ENCODE assay signal across 28 cellular contexts in genomic region chr6:168496139-168496840, GRCh38. TPM values are rescaled to one million over a fixed set of nuclear protein-coding genes. Genes with fewer than 3 reads are reported as not detected.
"Had no signal": no experiment of that assay in that cellular context is flagged by ENCODE, and none has a peak within 500 bp of the region (broad histone marks: within the 10 kb centered on the region; RNA-seq: fewer than 3 reads in every experiment).

No MANE protein-coding gene starts in this region.

- H3K4me2 ChIP-seq: neural progenitor cell had no signal

- H3K4me3 Mint-ChIP-seq: activated CD4-positive, alpha-beta T cell treated with anti-CD3 and anti-CD28 coated beads for 36 hours; activated CD8-positive, alpha-beta memory T cell treated with anti-CD3 and anti-CD28 coated beads, Interleukin-2, amount 10 ng/mL, durations not matched to agents 7 days and 5 days; activated CD8-positive, alpha-beta T cell treated with anti-CD3 and anti-CD28 coated beads, Interleukin-2, amount 10 ng/mL, durations not matched to agents 7 days and 5 days; activated naive CD8-positive, alpha-beta T cell; activated T-cell treated with anti-CD3 and anti-CD28 coated beads, Interleukin-2, amount 50 U/mL, for 72 hours; effector memory CD8-positive, alpha-beta T cell; immature natural killer cell; naive thymus-derived CD8-positive, alpha-beta T cell; neural progenitor cell; T-cell had no signal

- H2AFZ ChIP-seq: neural progenitor cell had no signal

- DNase-seq: activated CD4-positive, alpha-beta T cell treated with anti-CD3 and anti-CD28 coated beads for 36 hours; activated CD4-positive, CD25-positive, alpha-beta regulatory T cell; activated CD8-positive, alpha-beta memory T cell treated with anti-CD3 and anti-CD28 coated beads, Interleukin-2, amount 10 ng/mL, durations not matched to agents 7 days and 5 days; activated CD8-positive, alpha-beta T cell treated with anti-CD3 and anti-CD28 coated beads, Interleukin-2, amount 10 ng/mL, durations not matched to agents 7 days and 5 days; activated naive CD4-positive, alpha-beta T cell treated with Interleukin-2 at 50 U/mL for 16 hours; activated T-cell treated with anti-CD3 and anti-CD28 coated beads, Interleukin-2, amount 50 U/mL, for 72 hours; brain microvascular endothelial cell; cortex of kidney; effector memory CD8-positive, alpha-beta T cell; foreskin fibroblast; hypothalamus; immature natural killer cell; kidney; left colon; midbrain; naive thymus-derived CD8-positive, alpha-beta T cell; right lobe of liver; stimulated activated CD4-positive, alpha-beta T cell treated with anti-CD3 and anti-CD28 coated beads, Interleukin-2, amount 100 ng/mL, for 48 hours; stimulated activated naive CD4-positive, alpha-beta T cell treated with Interleukin-2 at 50 U/mL for 16 hours; substantia nigra; T-cell had no signal

- FAIRE-seq: astrocyte, endothelial cell of umbilical vein, kidney had no signal

- H3K36me3 ChIP-seq: brain microvascular endothelial cell, neural progenitor cell, right lobe of liver, upper lobe of left lung, vagina had no signal

- ATAC-seq: activated CD4-positive, alpha-beta T cell treated with anti-CD3 and anti-CD28 coated beads for 36 hours; activated CD8-positive, alpha-beta memory T cell treated with anti-CD3 and anti-CD28 coated beads, Interleukin-2, amount 10 ng/mL, durations not matched to agents 7 days and 5 days; activated CD8-positive, alpha-beta T cell treated with anti-CD3 and anti-CD28 coated beads, Interleukin-2, amount 10 ng/mL, durations not matched to agents 7 days and 5 days; activated T-cell treated with anti-CD3 and anti-CD28 coated beads, Interleukin-2, amount 50 U/mL, for 72 hours; effector memory CD8-positive, alpha-beta T cell; left colon; naive thymus-derived CD8-positive, alpha-beta T cell; right lobe of liver had no signal

- H3K27ac Mint-ChIP-seq: activated CD4-positive, alpha-beta T cell treated with anti-CD3 and anti-CD28 coated beads for 36 hours; activated CD8-positive, alpha-beta memory T cell treated with anti-CD3 and anti-CD28 coated beads, Interleukin-2, amount 10 ng/mL, durations not matched to agents 7 days and 5 days; activated CD8-positive, alpha-beta T cell treated with anti-CD3 and anti-CD28 coated beads, Interleukin-2, amount 10 ng/mL, durations not matched to agents 7 days and 5 days; activated naive CD8-positive, alpha-beta T cell; activated T-cell treated with anti-CD3 and anti-CD28 coated beads, Interleukin-2, amount 50 U/mL, for 72 hours; effector memory CD8-positive, alpha-beta T cell; immature natural killer cell; naive thymus-derived CD8-positive, alpha-beta T cell; neural progenitor cell; T-cell had no signal

- H3K27ac ChIP-seq: brain microvascular endothelial cell, neural progenitor cell, right lobe of liver, upper lobe of left lung, vagina had no signal

- H3K27me3 Mint-ChIP-seq: activated CD4-positive, alpha-beta T cell treated with anti-CD3 and anti-CD28 coated beads for 36 hours; activated CD8-positive, alpha-beta memory T cell treated with anti-CD3 and anti-CD28 coated beads, Interleukin-2, amount 10 ng/mL, durations not matched to agents 7 days and 5 days; activated naive CD8-positive, alpha-beta T cell; T-cell had no signal

- H3K27me3 ChIP-seq: brain microvascular endothelial cell, neural progenitor cell, right lobe of liver, upper lobe of left lung, vagina had no signal

- H3K36me3 Mint-ChIP-seq: activated CD8-positive, alpha-beta memory T cell treated with anti-CD3 and anti-CD28 coated beads, Interleukin-2, amount 10 ng/mL, durations not matched to agents 7 days and 5 days; activated naive CD8-positive, alpha-beta T cell; immature natural killer cell; naive thymus-derived CD8-positive, alpha-beta T cell; neural progenitor cell; T-cell had no signal

- H3K4me3 ChIP-seq: neural progenitor cell, right lobe of liver, upper lobe of left lung, vagina had no signal

- H3K9me3 ChIP-seq: right lobe of liver, upper lobe of left lung, vagina had no signal

- H3K9ac ChIP-seq: neural progenitor cell had no signal

- H3K9me3 Mint-ChIP-seq: activated T-cell treated with anti-CD3 and anti-CD28 coated beads, Interleukin-2, amount 50 U/mL, for 72 hours; effector memory CD8-positive, alpha-beta T cell; immature natural killer cell; naive thymus-derived CD8-positive, alpha-beta T cell; neural progenitor cell; T-cell had no signal

- H3K4me1 ChIP-seq: neural progenitor cell, right lobe of liver, upper lobe of left lung, vagina had no signal

- H3K4me1 Mint-ChIP-seq: activated CD4-positive, alpha-beta T cell treated with anti-CD3 and anti-CD28 coated beads for 36 hours; activated CD8-positive, alpha-beta memory T cell treated with anti-CD3 and anti-CD28 coated beads, Interleukin-2, amount 10 ng/mL, durations not matched to agents 7 days and 5 days; immature natural killer cell; naive thymus-derived CD8-positive, alpha-beta T cell; T-cell had no signal

RNA-seq across cellular contexts. Expression of gene SMOC2, which starts 55.3 kb away (rescaled TPM):
- total RNA-seq: activated CD4-positive, alpha-beta T cell treated with anti-CD3 and anti-CD28 coated beads for 36 hours; activated CD8-positive, alpha-beta memory T cell treated with anti-CD3 and anti-CD28 coated beads, Interleukin-2, amount 10 ng/mL, durations not matched to agents 7 days and 5 days; activated CD8-positive, alpha-beta T cell treated with anti-CD3 and anti-CD28 coated beads, Interleukin-2, amount 10 ng/mL, durations not matched to agents 7 days and 5 days; activated T-cell treated with anti-CD3 and anti-CD28 coated beads, Interleukin-2, amount 50 U/mL, for 72 hours; endothelial cell of umbilical vein; naive thymus-derived CD8-positive, alpha-beta T cell; T-helper 2 cell treated with Interferon-gamma antibody and Interleukin-4, amounts not matched to agents 100 ng/mL and 5 ng/mL, for 36 hours had no signal
- polyA plus RNA-seq: endothelial cell of umbilical vein; immature natural killer cell; naive thymus-derived CD8-positive, alpha-beta T cell had no signal
